In genomic region chr2:46942143-46942526, GRCh38 we compare ENCODE assay signal across 8 cellular contexts. TPM values are rescaled to one million over a fixed set of nuclear protein-coding genes. Genes with fewer than 3 reads are reported as not detected.
DNase-seq lines count a peak whose midpoint lies in the region; ATAC-seq and TF ChIP-seq lines count a peak whose summit lies in the region.

No MANE protein-coding gene starts in this region.

- H3K27ac ChIP-seq in MM.1S (ENCODE audit: low read length) = peak overlapping the region; percentile 95
- H3K27ac ChIP-seq in esophagus squamous epithelium = peak overlapping the region; percentile 85 to 97 (median 94)
- peak overlapping the region; percentile 87 for H3K27ac ChIP-seq in neutrophil
- H3K27ac ChIP-seq in thymus (ENCODE audit: low read depth) = peak overlapping the region; percentile 90

- no peaks in the 10 kb centered on the region for H3K9me3 ChIP-seq in MM.1S (replicated peaks; ENCODE audit: insufficient read depth, low read length)
- H3K9me3 ChIP-seq in esophagus squamous epithelium = no peaks in the 10 kb centered on the region
- H3K9me3 ChIP-seq in neutrophil = no peaks in the 10 kb centered on the region
- no peaks in the 10 kb centered on the region for H3K9me3 ChIP-seq in thymus (ENCODE audit: control insufficient read depth)

- peak; percentile 33 for ATAC-seq in GM21619 (IDR thresholded peaks at IDR 0.05; ENCODE audit: unreplicated experiment)

- peaks cover 91% of the 10 kb centered on the region for H3K79me2 ChIP-seq in MM.1S (ENCODE audit: low read length)

- H3K4me1 ChIP-seq in MM.1S (ENCODE audit: low read length) = peaks cover 42% of the 10 kb centered on the region
- H3K4me1 ChIP-seq in esophagus squamous epithelium = peaks cover 14 to 48% (median 30%) of the 10 kb centered on the region in 3 donors
- H3K4me1 ChIP-seq in neutrophil (ENCODE audit: control insufficient read depth in 1 of 2, insufficient read depth in 1 of 2, low read depth in 1 of 2, low read length in 1 of 2) = peaks cover 20 to 31% of the 10 kb centered on the region in 2 experiments
- H3K4me1 ChIP-seq in thymus (ENCODE audit: control insufficient read depth, insufficient read depth, low read length) = peaks cover 35% of the 10 kb centered on the region

- no peaks in the 10 kb centered on the region for H4K20me1 ChIP-seq in MM.1S (ENCODE audit: insufficient read depth, low read length)

- WGBS in esophagus squamous epithelium, 2 donors = 0% methylated on average over 5 to 8 of the region's 10 CpGs
- 0% methylated on average over 10 of the region's 10 CpGs for WGBS in thymus

- H3K9ac ChIP-seq in MM.1S (ENCODE audit: low read length) = peak overlapping the region; percentile 96

- H3K4me2 ChIP-seq in MM.1S (ENCODE audit: low read depth, low read length) = peak overlapping the region; percentile 89

- H3K36me3 ChIP-seq in MM.1S (replicated peaks; ENCODE audit: insufficient read depth, low read length) (no peaks in the 10 kb centered on the region), esophagus squamous epithelium (peaks cover 0 to 21% (median 0%) of the 10 kb centered on the region in 3 donors), neutrophil (no peaks in the 10 kb centered on the region), thymus (ENCODE audit: control insufficient read depth, insufficient read depth) (no peaks in the 10 kb centered on the region)

- DNase-seq in Caki2 (ENCODE audit: low read depth) (peak; percentile 27), MM.1S (peak; percentile 82), activated T-cell treated with anti-CD3 and anti-CD28 coated beads for 24 hours (ENCODE audit: low read depth) (peak; percentile 61), esophagus squamous epithelium (lab: John Stamatoyannopoulos, UW) (no peak), T1000 (lab: John Stamatoyannopoulos, UW) (no peak)

- no peaks in the 10 kb centered on the region for H3K9me2 ChIP-seq in MM.1S (replicated peaks; ENCODE audit: insufficient read depth, low read length)

- intact Hi-C loops in esophagus squamous epithelium (cut with DNase I) = no loop called here

- TF ChIP-seq POLR2A in esophagus squamous epithelium (IDR thresholded peaks at IDR 0.05) = no peak

- in situ Hi-C loops in Caki2 (cut with HindIII; ENCODE audit: low pct_unique_long_range_greater_than_20kb, low sequenced_read_pairs) = no loop called here

- 0 out of 2 replicates have a peak overlapping the region, but pooled peaks have one; percentile 20 for H2AFZ ChIP-seq in MM.1S (ENCODE audit: low read length)

- H3F3A ChIP-seq in MM.1S (ENCODE audit: insufficient read depth, low read length) = peaks cover 58% of the 10 kb centered on the region

- H3K4me3 ChIP-seq in MM.1S (ENCODE audit: low read length) = peak overlapping the region; percentile 98
- H3K4me3 ChIP-seq in esophagus squamous epithelium = peak overlapping the region; percentile 84 to 97 (median 91)
- H3K4me3 ChIP-seq in neutrophil (ENCODE audit: low read depth in 1 of 2, low read length in 1 of 2) = peak overlapping the region; percentile 90 to 94
- H3K4me3 ChIP-seq in thymus (ENCODE audit: low read length) = peak overlapping the region; percentile 81

- no peak for TF ChIP-seq CTCF in MM.1S (IDR thresholded peaks at IDR 0.05; ENCODE audit: low read length)
- no peak for TF ChIP-seq CTCF in esophagus squamous epithelium (IDR thresholded peaks at IDR 0.05)
- no peak for TF ChIP-seq CTCF in neutrophil (IDR thresholded peaks at IDR 0.05)

- no peaks in the 10 kb centered on the region for H3K27me3 ChIP-seq in MM.1S (replicated peaks; ENCODE audit: insufficient read depth, low read length)
- no peaks in the 10 kb centered on the region for H3K27me3 ChIP-seq in esophagus squamous epithelium
- no peaks in the 10 kb centered on the region for H3K27me3 ChIP-seq in neutrophil
- no peaks in the 10 kb centered on the region for H3K27me3 ChIP-seq in thymus (ENCODE audit: control insufficient read depth, insufficient read depth)

RNA-seq across cellular contexts. Expression of gene TTC7A, which starts 1.1 kb away (rescaled TPM):
- 20.3 and 22.3 TPM in 2 replicates for total RNA-seq in Caki2 (2014; rRNA removed; shearing (Covaris generic); ENCODE audit: low replicate concordance)
- 10 to 100 TPM; 13.7 to 31.3 (median 28.2) TPM for total RNA-seq in esophagus squamous epithelium
- 27.7 TPM for polyA plus RNA-seq in thymus

RNA-seq across cellular contexts. Expression of gene MCFD2, which starts 26.5 kb away (rescaled TPM):
- 135 and 173 TPM in 2 replicates for total RNA-seq in Caki2 (2014; rRNA removed; shearing (Covaris generic); ENCODE audit: low replicate concordance)
- 10 to 100 TPM; 49.7 to 62.8 (median 56.7) TPM for total RNA-seq in esophagus squamous epithelium
- 25.9 TPM for polyA plus RNA-seq in thymus

Comparison
In these comparisons a context has a peak if more than half of its experiments do, and no peak if none do; other contexts are left out.
1. DNase-seq: peak in Caki2 (single experiment), MM.1S (single experiment) and activated T-cell treated with anti-CD3 and anti-CD28 coated beads for 24 hours (single experiment); none in esophagus squamous epithelium (single experiment) and T1000 (single experiment).
2. Peak in every context shown above with its lines, with median percentiles within 50 percentile points of each other: H3K27ac ChIP-seq and H3K4me3 ChIP-seq.